Comparison of ENCODE assay signal across 8 cellular contexts in genomic region chr17:10156579-10157488, GRCh38. TPM values are rescaled to one million over a fixed set of nuclear protein-coding genes. Genes with fewer than 3 reads are reported as not detected.
DNase-seq lines count a peak whose midpoint lies in the region; ATAC-seq, FAIRE-seq and TF ChIP-seq lines count a peak whose summit lies in the region.

No MANE protein-coding gene starts in this region.

- H3K4me1 Mint-ChIP-seq in stimulated activated naive CD8-positive, alpha-beta T cell treated with anti-CD3 and anti-CD28 coated beads, Interleukin-15, amount 100 ng/mL, for 72 hours: peaks cover 20% of the 10 kb centered on the region

- no peak for FAIRE-seq in urothelium cell line (lab: Jason Lieb, UNC)

- no peaks in the 10 kb centered on the region for H3K9me3 Mint-ChIP-seq in stimulated activated naive CD8-positive, alpha-beta T cell treated with anti-CD3 and anti-CD28 coated beads, Interleukin-15, amount 100 ng/mL, for 72 hours

- no peak for TF ChIP-seq CTCF in foreskin fibroblast (IDR thresholded peaks at IDR 0.05; ENCODE audit: low read depth, low read length)

- intact Hi-C loops in cardiac septum (cut with DNase I): no loop called here

- peak; percentile 73 for ATAC-seq in GM21390 (IDR thresholded peaks at IDR 0.05; ENCODE audit: unreplicated experiment)
- peak; percentile 55 for ATAC-seq in stimulated activated naive CD8-positive, alpha-beta T cell treated with anti-CD3 and anti-CD28 coated beads, Interleukin-15, amount 100 ng/mL, for 72 hours

- TF ChIP-seq POLR2A in erythroblast (IDR thresholded peaks at IDR 0.05; ENCODE audit: low read length): no peak

- in situ Hi-C loops in KBM-7 (cut with MboI; ENCODE audit: low pct_unique_long_range_greater_than_20kb, low sequenced_read_pairs): no loop called here

- no peaks in the 10 kb centered on the region for H3K27me3 Mint-ChIP-seq in stimulated activated naive CD8-positive, alpha-beta T cell treated with anti-CD3 and anti-CD28 coated beads, Interleukin-15, amount 100 ng/mL, for 72 hours

- DNase-seq in CMK (ENCODE audit: low read depth) (peak; percentile 71), KBM-7 (peak; percentile 95), cardiac septum (ENCODE audit: low spot score) (peak; percentile 87), erythroblast (lab: John Stamatoyannopoulos, UW) (no peak), foreskin fibroblast (no peak), urothelium cell line (ENCODE audit: low spot score) (no peak)
- DNase-seq in stimulated activated naive CD8-positive, alpha-beta T cell treated with anti-CD3 and anti-CD28 coated beads, Interleukin-15, amount 100 ng/mL, for 72 hours: no peak

- peak overlapping the region in 1 of 2 donors; percentile 4 for H3K4me3 Mint-ChIP-seq in stimulated activated naive CD8-positive, alpha-beta T cell treated with anti-CD3 and anti-CD28 coated beads, Interleukin-15, amount 100 ng/mL, for 72 hours

- no peak overlapping the region for H3K4me3 ChIP-seq in foreskin fibroblast (ENCODE audit: low read depth in 1 of 2, low read length in 2 of 2)

- no peak overlapping the region for H3K27ac Mint-ChIP-seq in stimulated activated naive CD8-positive, alpha-beta T cell treated with anti-CD3 and anti-CD28 coated beads, Interleukin-15, amount 100 ng/mL, for 72 hours

RNA-seq across cellular contexts. Expression of gene GAS7, which starts 41.6 kb away (rescaled TPM):
- 75.9 TPM for total RNA-seq in cardiac septum

Comparison
In these comparisons a context has a peak if more than half of its experiments do, and no peak if none do; other contexts are left out.
1. DNase-seq: peak in CMK (single experiment), KBM-7 (single experiment) and cardiac septum (single experiment); none in stimulated activated naive CD8-positive, alpha-beta T cell treated with anti-CD3 and anti-CD28 coated beads, Interleukin-15, amount 100 ng/mL, for 72 hours (0 of 2), erythroblast (0 of 2), foreskin fibroblast (0 of 2) and urothelium cell line (single experiment).